1 cellular context compared by ENCODE assay signal in the genomic region with DNA sequence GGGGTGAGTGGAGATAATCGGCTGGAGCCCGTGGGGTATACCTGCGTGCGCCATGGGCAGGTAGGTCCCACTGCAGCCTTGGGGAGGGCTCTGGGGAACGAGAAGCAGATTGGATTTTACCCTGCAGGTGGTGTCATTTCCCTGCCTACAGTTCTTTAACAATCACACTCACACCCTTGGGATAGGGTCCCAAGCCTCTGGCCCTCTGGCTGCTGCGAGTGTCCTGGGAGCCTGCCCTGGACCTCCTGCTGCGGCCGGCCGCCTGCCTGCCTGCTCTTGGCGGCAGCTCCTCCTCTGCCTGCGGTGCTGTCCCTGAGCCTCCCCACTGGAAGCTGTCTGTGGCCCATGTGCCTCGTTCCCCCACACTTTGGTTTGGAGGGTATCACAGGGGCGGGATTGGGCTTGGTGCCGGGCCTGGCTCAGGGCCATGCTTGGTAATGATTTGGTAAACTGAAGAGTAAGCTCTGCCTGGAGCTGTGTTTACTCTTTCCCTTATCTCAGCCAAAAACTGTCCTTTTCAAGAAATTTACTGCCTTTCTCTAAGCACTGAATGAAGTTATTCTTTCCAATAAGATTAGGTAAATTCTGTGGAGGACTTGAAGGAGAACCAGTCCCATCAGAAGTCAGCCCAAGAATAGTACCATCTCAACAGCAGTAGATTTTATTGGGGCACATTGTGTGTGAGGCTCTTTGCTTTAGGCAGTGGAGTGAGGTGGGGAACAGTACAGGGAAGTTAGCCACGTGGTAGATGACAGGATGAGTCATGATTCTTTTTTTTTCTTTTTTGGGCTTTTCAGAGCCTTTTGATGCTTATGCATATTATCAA.
TF ChIP-seq lines count a peak whose summit lies in the region.

No MANE protein-coding gene starts in this region.

TF ChIP-seq in H1, 55 proteins besides CTCF, POLR2A, EP300 and RAD21:
- TF ChIP-seq POLR2AphosphoS5 (IDR thresholded peaks at IDR 0.05; ENCODE audit: low read depth, low read length) (no peak), SIN3A (conservative IDR thresholded peaks at IDR 0.05 in 1 of 2, IDR thresholded peaks at IDR 0.05 in 1 of 2; ENCODE audit: low read depth in 1 of 2, low read length in 2 of 2) (no peak), EZH2 (IDR thresholded peaks at IDR 0.05; ENCODE audit: low read depth, low read length, severe bottlenecking) (no peak), NRF1 (IDR thresholded peaks at IDR 0.05; ENCODE audit: low read depth, low read length) (no peak), BACH1 (IDR thresholded peaks at IDR 0.05; ENCODE audit: low read length) (no peak), POU5F1 (IDR thresholded peaks at IDR 0.05; ENCODE audit: low read depth, low read length) (no peak), CHD1 (IDR thresholded peaks at IDR 0.05; ENCODE audit: low read depth, low read length) (no peak), YY1 (IDR thresholded peaks at IDR 0.05; ENCODE audit: low read depth, low read length) (no peak), NANOG (IDR thresholded peaks at IDR 0.05; ENCODE audit: insufficient read depth, low read depth, low read length, poor library complexity, severe bottlenecking) (no peak), CBX8 (IDR thresholded peaks at IDR 0.05; ENCODE audit: borderline replicate concordance, low read depth, low read length) (no peak), RNF2 (IDR thresholded peaks at IDR 0.05; ENCODE audit: borderline replicate concordance, low read depth, low read length, missing control alignments, poor library complexity, severe bottlenecking) (no peak), GTF2F1 (IDR thresholded peaks at IDR 0.05; ENCODE audit: borderline replicate concordance, low read depth, low read length) (no peak), PHF8 (conservative IDR thresholded peaks at IDR 0.05; ENCODE audit: low read depth, low read length) (no peak), BCL11A (IDR thresholded peaks at IDR 0.05; ENCODE audit: low read depth in 2 of 2, low read length in 2 of 2) (no peak)
- TF ChIP-seq, protein P1, sequence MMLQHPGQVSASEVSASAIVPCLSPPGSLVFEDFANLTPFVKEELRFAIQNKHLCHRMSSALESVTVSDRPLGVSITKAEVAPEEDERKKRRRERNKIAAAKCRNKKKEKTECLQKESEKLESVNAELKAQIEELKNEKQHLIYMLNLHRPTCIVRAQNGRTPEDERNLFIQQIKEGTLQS (IDR thresholded peaks at IDR 0.05; ENCODE audit: insufficient read depth, low read depth, low read length): no peak
